10 cellular contexts compared by ENCODE assay signal in the genomic region with DNA sequence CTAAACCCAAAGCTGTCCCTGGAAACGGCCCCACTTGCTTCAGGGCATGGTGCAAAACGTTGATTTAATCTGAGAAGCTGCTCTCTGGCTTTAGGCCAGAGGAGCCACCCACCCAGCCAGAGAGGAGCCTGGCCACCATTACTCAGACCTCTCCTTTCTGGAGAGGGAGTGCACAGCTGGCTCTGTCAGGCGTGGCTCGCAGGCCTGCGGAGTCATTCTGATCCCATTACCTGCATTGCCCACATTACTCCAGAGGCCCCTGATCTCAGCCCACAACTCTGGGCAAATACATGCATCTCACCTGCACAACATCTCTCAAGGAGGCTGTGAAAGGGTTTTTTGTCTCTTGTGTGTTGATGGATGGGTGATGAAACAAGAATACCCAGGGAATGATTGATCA.
DNase-seq lines count a peak whose midpoint lies in the region; ATAC-seq and TF ChIP-seq lines count a peak whose summit lies in the region.
"Had no signal": no experiment of that assay in that cellular context is flagged by ENCODE, and none has a peak within 500 bp of the region (broad histone marks: within the 10 kb centered on the region; RNA-seq: fewer than 3 reads in every experiment).

No MANE protein-coding gene starts in this region.

- no peak for DNase-seq in NCI-H1694 treated with DMSO at 0.1 percent for 48 hours (lab: John Stamatoyannopoulos, UW)
- no peak for DNase-seq in activated CD8-positive, alpha-beta T cell treated with anti-CD3 and anti-CD28 coated beads for 36 hours
- no peak for DNase-seq in Caco-2
- DNase-seq in naive thymus-derived CD8-positive, alpha-beta T cell = no peak
- DNase-seq: activated CD4-positive, alpha-beta T cell treated with anti-CD3 and anti-CD28 coated beads for 1 hour; head of caudate nucleus had no signal

- H3K27me3 Mint-ChIP-seq in activated T-helper 17 cell treated with anti-CD3 and anti-CD28 coated beads, Interleukin-2, amount 50 U/mL, for 72 hours = no peaks in the 10 kb centered on the region
- H3K27me3 Mint-ChIP-seq in activated CD8-positive, alpha-beta T cell treated with anti-CD3 and anti-CD28 coated beads for 36 hours = no peaks in the 10 kb centered on the region
- no peaks in the 10 kb centered on the region for H3K27me3 Mint-ChIP-seq in Caco-2 (ENCODE audit: insufficient read depth, unreplicated experiment)
- no peaks in the 10 kb centered on the region for H3K27me3 Mint-ChIP-seq in naive thymus-derived CD8-positive, alpha-beta T cell

- H3K4me2 ChIP-seq in skeletal muscle satellite cell (ENCODE audit: low read length) = peak overlapping the region; percentile 39

- peaks cover 31% of the 10 kb centered on the region for H3K4me1 ChIP-seq in skeletal muscle satellite cell (ENCODE audit: control insufficient read depth, insufficient read depth, low read length)
- H3K4me1 ChIP-seq in Caco-2 = no peaks in the 10 kb centered on the region

- peak overlapping the region; percentile 48 for H3K9ac ChIP-seq in skeletal muscle satellite cell (ENCODE audit: low read depth, low read length)

- no peak for TF ChIP-seq CTCF in activated CD8-positive, alpha-beta T cell treated with anti-CD3 and anti-CD28 coated beads for 36 hours (IDR thresholded peaks at IDR 0.05)
- TF ChIP-seq CTCF in Caco-2 (IDR thresholded peaks at IDR 0.05; ENCODE audit: insufficient read depth in 1 of 2, low read depth in 1 of 2, low read length in 1 of 2, severe bottlenecking in 1 of 2, unreplicated experiment in 1 of 2) = no peak

- BruUV-seq in Caco-2 (replicated peaks; lab: Mats Ljungman, UMichigan) = no TSS peak

- no peak overlapping the region for H3K27ac Mint-ChIP-seq in activated T-helper 17 cell treated with anti-CD3 and anti-CD28 coated beads, Interleukin-2, amount 50 U/mL, for 72 hours
- H3K27ac Mint-ChIP-seq in activated CD8-positive, alpha-beta T cell treated with anti-CD3 and anti-CD28 coated beads for 36 hours = no peak overlapping the region
- no peak overlapping the region for H3K27ac Mint-ChIP-seq in Caco-2 (ENCODE audit: unreplicated experiment)
- no peak overlapping the region for H3K27ac Mint-ChIP-seq in naive thymus-derived CD8-positive, alpha-beta T cell

- no peaks in the 10 kb centered on the region for H3K36me3 Mint-ChIP-seq in activated T-helper 17 cell treated with anti-CD3 and anti-CD28 coated beads, Interleukin-2, amount 50 U/mL, for 72 hours (ENCODE audit: low read depth)
- no peaks in the 10 kb centered on the region for H3K36me3 Mint-ChIP-seq in activated CD8-positive, alpha-beta T cell treated with anti-CD3 and anti-CD28 coated beads for 36 hours (ENCODE audit: low read depth)
- no peaks in the 10 kb centered on the region for H3K36me3 Mint-ChIP-seq in Caco-2 (ENCODE audit: insufficient read depth, unreplicated experiment)
- no peaks in the 10 kb centered on the region for H3K36me3 Mint-ChIP-seq in naive thymus-derived CD8-positive, alpha-beta T cell

- H3K4me3 Mint-ChIP-seq in activated T-helper 17 cell treated with anti-CD3 and anti-CD28 coated beads, Interleukin-2, amount 50 U/mL, for 72 hours = no peak overlapping the region
- H3K4me3 Mint-ChIP-seq in activated CD8-positive, alpha-beta T cell treated with anti-CD3 and anti-CD28 coated beads for 36 hours = no peak overlapping the region
- no peak overlapping the region for H3K4me3 Mint-ChIP-seq in Caco-2 (ENCODE audit: unreplicated experiment)
- no peak overlapping the region for H3K4me3 Mint-ChIP-seq in naive thymus-derived CD8-positive, alpha-beta T cell

- H3K27me3 ChIP-seq in skeletal muscle satellite cell (ENCODE audit: control insufficient read depth, insufficient read depth, low read length) = no peaks in the 10 kb centered on the region
- no peaks in the 10 kb centered on the region for H3K27me3 ChIP-seq in Caco-2 (replicated peaks; ENCODE audit: control insufficient read depth, insufficient read depth, low read length)

- H3K9me3 ChIP-seq in skeletal muscle satellite cell (replicated peaks; ENCODE audit: low read length) = no peaks in the 10 kb centered on the region
- H3K9me3 ChIP-seq in Caco-2 = no peaks in the 10 kb centered on the region

- CTCF ChIA-PET in activated CD8-positive, alpha-beta T cell treated with anti-CD3 and anti-CD28 coated beads for 36 hours (lab: Charles Lee) = no interaction called here
- CTCF ChIA-PET in Caco-2 (lab: Charles Lee) = no interaction called here

- ATAC-seq in GM18870 (IDR thresholded peaks at IDR 0.05; ENCODE audit: unreplicated experiment) (peak; percentile 62), HG03066 (IDR thresholded peaks at IDR 0.05; ENCODE audit: low read depth, unreplicated experiment) (peak; percentile 67)
- peak; percentile 40 for ATAC-seq in activated T-helper 17 cell treated with anti-CD3 and anti-CD28 coated beads, Interleukin-2, amount 50 U/mL, for 72 hours (replicated peaks)
- ATAC-seq in activated CD8-positive, alpha-beta T cell treated with anti-CD3 and anti-CD28 coated beads for 36 hours = no peak
- ATAC-seq in naive thymus-derived CD8-positive, alpha-beta T cell = no peak

- H3K36me3 ChIP-seq in skeletal muscle satellite cell (ENCODE audit: insufficient read depth, low read length) = no peaks in the 10 kb centered on the region
- no peaks in the 10 kb centered on the region for H3K36me3 ChIP-seq in Caco-2 (ENCODE audit: control insufficient read depth, insufficient read depth, low read length)

- H3K4me3 ChIP-seq in skeletal muscle satellite cell (ENCODE audit: low read length) (peak overlapping the region; percentile 19), Caco-2 (ENCODE audit: low read depth, low read length) (no peak overlapping the region)

- intact Hi-C loops in activated CD8-positive, alpha-beta T cell treated with anti-CD3 and anti-CD28 coated beads for 36 hours (cut with micrococcal nuclease) = no loop called here
- intact Hi-C loops in Caco-2 (cut with micrococcal nuclease; ENCODE audit: unreplicated experiment) = no loop called here

- no peaks in the 10 kb centered on the region for H3K4me1 Mint-ChIP-seq in activated T-helper 17 cell treated with anti-CD3 and anti-CD28 coated beads, Interleukin-2, amount 50 U/mL, for 72 hours
- no peaks in the 10 kb centered on the region for H3K4me1 Mint-ChIP-seq in activated CD8-positive, alpha-beta T cell treated with anti-CD3 and anti-CD28 coated beads for 36 hours (ENCODE audit: low read depth)
- no peaks in the 10 kb centered on the region for H3K4me1 Mint-ChIP-seq in Caco-2 (ENCODE audit: low read depth, unreplicated experiment)
- no peaks in the 10 kb centered on the region for H3K4me1 Mint-ChIP-seq in naive thymus-derived CD8-positive, alpha-beta T cell

- peaks cover 3% of the 10 kb centered on the region for H3K9me3 Mint-ChIP-seq in activated T-helper 17 cell treated with anti-CD3 and anti-CD28 coated beads, Interleukin-2, amount 50 U/mL, for 72 hours
- H3K9me3 Mint-ChIP-seq in activated CD8-positive, alpha-beta T cell treated with anti-CD3 and anti-CD28 coated beads for 36 hours = no peaks in the 10 kb centered on the region
- H3K9me3 Mint-ChIP-seq in Caco-2 (ENCODE audit: unreplicated experiment) = no peaks in the 10 kb centered on the region
- H3K9me3 Mint-ChIP-seq in naive thymus-derived CD8-positive, alpha-beta T cell = peaks cover 0 to 7% (median 0%) of the 10 kb centered on the region in 9 donors

- POLR2A ChIA-PET in activated CD8-positive, alpha-beta T cell treated with anti-CD3 and anti-CD28 coated beads for 36 hours (lab: Charles Lee) = no interaction called here
- POLR2A ChIA-PET in Caco-2 (lab: Charles Lee) = no interaction called here
- POLR2A ChIA-PET in naive thymus-derived CD8-positive, alpha-beta T cell (lab: Charles Lee) = no interaction called here

Comparison
In these comparisons a context has a peak if more than half of its experiments do, and no peak if none do; other contexts are left out.
1. ATAC-seq: peak in GM18870 (single experiment), HG03066 (single experiment) and activated T-helper 17 cell treated with anti-CD3 and anti-CD28 coated beads, Interleukin-2, amount 50 U/mL, for 72 hours (single experiment); none in activated CD8-positive, alpha-beta T cell treated with anti-CD3 and anti-CD28 coated beads for 36 hours (single experiment) and naive thymus-derived CD8-positive, alpha-beta T cell (0 of 2).